ENCODE assay signal across 9 cellular contexts in the genomic region with DNA sequence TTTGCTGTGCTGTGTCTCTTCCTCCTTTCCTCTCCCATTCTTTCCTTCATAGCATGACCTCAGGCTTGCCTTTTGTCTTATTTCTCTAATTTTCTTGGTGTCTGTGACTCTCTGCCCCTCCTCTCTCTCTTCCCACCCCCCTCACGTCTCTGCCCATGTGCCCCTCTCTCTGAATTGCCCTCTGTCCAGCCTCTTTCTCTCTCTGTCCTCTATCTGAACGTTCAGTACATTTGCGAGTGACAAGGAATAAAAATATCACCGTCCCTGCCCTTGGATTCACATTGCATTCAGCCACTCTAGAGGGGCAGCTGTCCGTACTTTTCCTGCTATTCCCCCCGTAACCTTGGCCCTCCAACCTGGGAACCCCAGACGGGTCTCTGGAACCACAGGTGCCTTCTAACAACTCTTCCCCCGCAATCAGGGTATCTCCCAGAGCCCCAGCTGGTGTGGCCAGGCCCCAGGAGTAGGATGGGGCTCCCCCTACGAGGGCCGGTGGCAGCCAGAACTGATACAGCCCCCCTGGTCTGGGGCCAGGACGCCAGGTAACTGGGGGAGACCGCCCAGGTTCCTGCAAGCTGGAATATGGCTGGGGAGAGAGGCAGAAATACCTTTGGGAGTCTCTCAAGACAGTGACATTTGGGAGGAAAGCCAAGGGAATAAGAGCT. TPM values are rescaled to one million over a fixed set of nuclear protein-coding genes. Genes with fewer than 3 reads are reported as not detected.
A peak's percentile ranks its signal among the peaks of the same experiment; 100 is the strongest.
DNase-seq lines count a peak whose midpoint lies in the region; ATAC-seq and TF ChIP-seq lines count a peak whose summit lies in the region.
"Had no signal": no experiment of that assay in that cellular context is flagged by ENCODE, and none has a peak within 500 bp of the region (broad histone marks: within the 10 kb centered on the region; RNA-seq: fewer than 3 reads in every experiment).

No MANE protein-coding gene starts in this region.

- H3K9me3 ChIP-seq in breast epithelium (no peaks in the 10 kb centered on the region), lower lobe of right lung (no peaks in the 10 kb centered on the region), upper lobe of right lung (no peaks in the 10 kb centered on the region)

- TF ChIP-seq CTCF in breast epithelium (IDR thresholded peaks at IDR 0.05) (no peak), lower lobe of right lung (IDR thresholded peaks at IDR 0.05) (no peak), upper lobe of right lung (IDR thresholded peaks at IDR 0.05) (no peak)

- DNase-seq in activated T-cell treated with anti-CD3 and anti-CD28 coated beads, Interleukin-2, amount 50 U/mL, for 72 hours = no peak
- DNase-seq in activated T-cell treated with anti-CD3 and anti-CD28 coated beads for 4 hours = no peak
- no peak for DNase-seq in breast epithelium (ENCODE audit: low spot score in 2 of 2)
- no peak for DNase-seq in lower lobe of right lung
- no peak for DNase-seq in upper lobe of right lung
- no peak for DNase-seq in NCI-H82 (lab: John Stamatoyannopoulos, UW)
- DNase-seq: kidney glomerular epithelial cell had no signal

- no peaks in the 10 kb centered on the region for H3K27me3 Mint-ChIP-seq in activated T-cell treated with anti-CD3 and anti-CD28 coated beads, Interleukin-2, amount 50 U/mL, for 72 hours (ENCODE audit: low read depth)

- H3K36me3 Mint-ChIP-seq in activated T-cell treated with anti-CD3 and anti-CD28 coated beads, Interleukin-2, amount 50 U/mL, for 72 hours (ENCODE audit: insufficient read depth in 2 of 2) = peaks cover 3 to 10% of the 10 kb centered on the region in 2 donors

- H3K27me3 ChIP-seq in breast epithelium = no peaks in the 10 kb centered on the region
- H3K27me3 ChIP-seq in lower lobe of right lung (ENCODE audit: low read depth) = no peaks in the 10 kb centered on the region
- no peaks in the 10 kb centered on the region for H3K27me3 ChIP-seq in upper lobe of right lung

- H3K4me3 ChIP-seq in breast epithelium (peak overlapping the region; percentile 78 to 93 (median 88)), lower lobe of right lung (peak overlapping the region; percentile 99), upper lobe of right lung (peak overlapping the region; percentile 98)

- peaks cover 7% of the 10 kb centered on the region for H3K36me3 ChIP-seq in breast epithelium
- peaks cover 37% of the 10 kb centered on the region for H3K36me3 ChIP-seq in lower lobe of right lung
- peaks cover 40% of the 10 kb centered on the region for H3K36me3 ChIP-seq in upper lobe of right lung

- H3K27ac ChIP-seq in breast epithelium (peak overlapping the region in 1 of 2 donors; percentile 94), lower lobe of right lung (peak overlapping the region; percentile 94), upper lobe of right lung (peak overlapping the region; percentile 94)

- H3K4me1 ChIP-seq in breast epithelium (peaks cover 9 to 12% of the 10 kb centered on the region in 2 donors), lower lobe of right lung (peaks cover 38% of the 10 kb centered on the region), upper lobe of right lung (peaks cover 23% of the 10 kb centered on the region)

- H3K9me3 Mint-ChIP-seq in activated T-cell treated with anti-CD3 and anti-CD28 coated beads, Interleukin-2, amount 50 U/mL, for 72 hours = no peaks in the 10 kb centered on the region

- no peak for ATAC-seq in activated T-cell treated with anti-CD3 and anti-CD28 coated beads, Interleukin-2, amount 50 U/mL, for 72 hours (replicated peaks in 1 of 2)
- ATAC-seq in lower lobe of right lung (no peak), upper lobe of right lung (no peak), GM18907 (IDR thresholded peaks at IDR 0.05; ENCODE audit: unreplicated experiment) (no peak), GM18870 (IDR thresholded peaks at IDR 0.05; ENCODE audit: unreplicated experiment) (no peak)

- H3K4me1 Mint-ChIP-seq in activated T-cell treated with anti-CD3 and anti-CD28 coated beads, Interleukin-2, amount 50 U/mL, for 72 hours (ENCODE audit: low read depth) = peaks cover 35% of the 10 kb centered on the region

- intact Hi-C loops in breast epithelium (cut with DNase I; ENCODE audit: low total_unique reads) (no loop called here), lower lobe of right lung (cut with DNase I) (no loop called here), upper lobe of right lung (cut with DNase I) (no loop called here)

- peak overlapping the region; percentile 93 to 95 for H3K4me3 Mint-ChIP-seq in activated T-cell treated with anti-CD3 and anti-CD28 coated beads, Interleukin-2, amount 50 U/mL, for 72 hours

- H3K27ac Mint-ChIP-seq in activated T-cell treated with anti-CD3 and anti-CD28 coated beads, Interleukin-2, amount 50 U/mL, for 72 hours = peak overlapping the region; percentile 29

- TF ChIP-seq POLR2A in breast epithelium (IDR thresholded peaks at IDR 0.05) = no peak

RNA-seq across cellular contexts. Expression of a gene that starts 1.8 kb away (rescaled TPM):
- total RNA-seq in activated T-cell treated with anti-CD3 and anti-CD28 coated beads, Interleukin-2, amount 50 U/mL, for 72 hours = 10 to 100 TPM; 38.3 to 41.3 TPM
- total RNA-seq in breast epithelium (10 to 100 TPM; 37.5 to 88.5 (median 50.5) TPM), lower lobe of right lung (182 TPM), upper lobe of right lung (254 TPM)

RNA-seq across cellular contexts. Expression of a gene that starts 2.2 kb away (rescaled TPM):
- under 1 TPM in 1 of 2 donors, not detected in 1; 0.60 TPM for total RNA-seq in activated T-cell treated with anti-CD3 and anti-CD28 coated beads, Interleukin-2, amount 50 U/mL, for 72 hours
- total RNA-seq in breast epithelium = 1 to 10 TPM in 2 of 3 donors, under 1 TPM in 1; 0.66 to 2.9 (median 1.9) TPM
- total RNA-seq in lower lobe of right lung = 1.9 TPM
- total RNA-seq in upper lobe of right lung = 4.5 TPM

RNA-seq across cellular contexts. Expression of a gene that starts 12.1 kb away (rescaled TPM):
- 100 to 1,000 TPM; 206 to 207 TPM for total RNA-seq in activated T-cell treated with anti-CD3 and anti-CD28 coated beads, Interleukin-2, amount 50 U/mL, for 72 hours
- total RNA-seq in breast epithelium (10 to 100 TPM; 11.0 to 17.7 (median 13.5) TPM), lower lobe of right lung (49.9 TPM), upper lobe of right lung (55.8 TPM)

RNA-seq across cellular contexts. Expression of a gene that starts 31.9 kb away (rescaled TPM):
- total RNA-seq in activated T-cell treated with anti-CD3 and anti-CD28 coated beads, Interleukin-2, amount 50 U/mL, for 72 hours = 100 to 1,000 TPM; 140 to 158 TPM
- total RNA-seq in breast epithelium = 10 to 100 TPM; 42.6 to 57.8 (median 55.2) TPM
- total RNA-seq in lower lobe of right lung = 56.3 TPM
- total RNA-seq in upper lobe of right lung = 64.8 TPM

RNA-seq across cellular contexts. Expression of a gene that starts 35.7 kb away (rescaled TPM):
- under 1 TPM; 0.23 to 0.46 TPM for total RNA-seq in activated T-cell treated with anti-CD3 and anti-CD28 coated beads, Interleukin-2, amount 50 U/mL, for 72 hours
- under 1 TPM; 0.29 to 0.98 (median 0.32) TPM for total RNA-seq in breast epithelium
- total RNA-seq in lower lobe of right lung = 0.86 TPM
- 0.26 TPM for total RNA-seq in upper lobe of right lung
